Comparison of ENCODE assay signal across 13 cellular contexts in genomic region chr18:60508108-60508507, GRCh38.
"Had no signal": no experiment of that assay in that cellular context is flagged by ENCODE, and none has a peak within 500 bp of the region (broad histone marks: within the 10 kb centered on the region; RNA-seq: fewer than 3 reads in every experiment).

No MANE protein-coding gene starts in this region.

- DNase-seq: activated CD4-positive, alpha-beta T cell treated with anti-CD3 and anti-CD28 coated beads for 36 hours; activated CD8-positive, alpha-beta memory T cell treated with anti-CD3 and anti-CD28 coated beads, Interleukin-2, amount 50 U/mL, for 4 hours; activated CD8-positive, alpha-beta T cell treated with anti-CD3 and anti-CD28 coated beads for 36 hours; activated naive CD4-positive, alpha-beta T cell; colonic mucosa; effector CD4-positive, alpha-beta T cell; hippocampal formation; stimulated activated CD4-positive, alpha-beta T cell treated with anti-CD3 and anti-CD28 coated beads, Interleukin-4, amount 100 ng/mL, for 4 hours; stimulated activated naive CD8-positive, alpha-beta T cell treated with anti-CD3 and anti-CD28 coated beads, Interleukin-15, amount 100 ng/mL, for 72 hours; testis; upper lobe of right lung; WERI-Rb-1 had no signal

- H3K9ac ChIP-seq: parathyroid adenoma had no signal

- H3K4me1 ChIP-seq: colonic mucosa, parathyroid adenoma, testis, upper lobe of right lung had no signal

- H3K4me3 ChIP-seq: colonic mucosa, testis, upper lobe of right lung had no signal

- H3K27me3 ChIP-seq: colonic mucosa, testis, upper lobe of right lung had no signal

- H3K27ac ChIP-seq: colonic mucosa, parathyroid adenoma, testis, upper lobe of right lung, WERI-Rb-1 had no signal

- H3K36me3 ChIP-seq: colonic mucosa, upper lobe of right lung, WERI-Rb-1 had no signal

- H3K79me2 ChIP-seq: parathyroid adenoma had no signal
